20 cellular contexts compared by ENCODE assay signal in genomic region chr5:180136661-180137381, GRCh38.
DNase-seq lines count a peak whose midpoint lies in the region; ATAC-seq and TF ChIP-seq lines count a peak whose summit lies in the region.
"Had no signal": no experiment of that assay in that cellular context is flagged by ENCODE, and none has a peak within 500 bp of the region (broad histone marks: within the 10 kb centered on the region; RNA-seq: fewer than 3 reads in every experiment).

No MANE protein-coding gene starts in this region.

- no peaks in the 10 kb centered on the region for H3K9me3 Mint-ChIP-seq in endodermal cell
- H3K9me3 Mint-ChIP-seq: activated CD8-positive, alpha-beta T cell treated with anti-CD3 and anti-CD28 coated beads for 36 hours; activated T-helper 1 cell treated with anti-CD3 and anti-CD28 coated beads, Interleukin-12 subunit alpha, Interleukin-12 subunit beta, Interleukin-2, Interleukin-4 antibody, amounts not matched to agents 30 ng/mL and 10 ng/mL and 1 ng/mL, durations not matched to agents 14 hours and 24 hours and 36 hours; CD8-positive, alpha-beta T cell; T-helper 1 cell treated with Interleukin-12 subunit alpha and Interleukin-12 subunit beta and Interleukin-4 antibody, amounts not matched to agents 30 μg/mL and 1 μg/mL, for 36 hours had no signal

- H3K27ac Mint-ChIP-seq in endodermal cell, result no peak overlapping the region
- H3K27ac Mint-ChIP-seq: activated CD8-positive, alpha-beta T cell treated with anti-CD3 and anti-CD28 coated beads for 36 hours; activated T-helper 1 cell treated with anti-CD3 and anti-CD28 coated beads, Interleukin-12 subunit alpha, Interleukin-12 subunit beta, Interleukin-2, Interleukin-4 antibody, amounts not matched to agents 30 ng/mL and 10 ng/mL and 1 ng/mL, durations not matched to agents 14 hours and 24 hours and 36 hours; CD8-positive, alpha-beta T cell; T-helper 1 cell treated with Interleukin-12 subunit alpha and Interleukin-12 subunit beta and Interleukin-4 antibody, amounts not matched to agents 30 μg/mL and 1 μg/mL, for 36 hours had no signal

- H3K27ac ChIP-seq in endodermal cell (ENCODE audit: low read depth, low read length), result no peak overlapping the region
- H3K27ac ChIP-seq: epithelial cell of prostate had no signal

- H3K4me3 ChIP-seq in endodermal cell (ENCODE audit: low read length), result no peak overlapping the region

- TF ChIP-seq CTCF in endodermal cell (conservative IDR thresholded peaks at IDR 0.05) (no peak), omental fat pad (IDR thresholded peaks at IDR 0.05) (no peak), GM13976 (IDR thresholded peaks at IDR 0.05; ENCODE audit: borderline replicate concordance, control extremely low read depth, extremely low read depth, insufficient read depth, missing control alignments) (no peak)

- ATAC-seq in omental fat pad (ENCODE audit: low FRiP score) (no peak), HG03521 (IDR thresholded peaks at IDR 0.05; ENCODE audit: unreplicated experiment) (no peak), HG03565 (IDR thresholded peaks at IDR 0.05; ENCODE audit: unreplicated experiment) (no peak)
- ATAC-seq: activated CD8-positive, alpha-beta T cell treated with anti-CD3 and anti-CD28 coated beads for 36 hours; CD8-positive, alpha-beta T cell had no signal

- H3K4me1 Mint-ChIP-seq in endodermal cell, result peaks cover 6% of the 10 kb centered on the region

- no peak overlapping the region for H3K9ac ChIP-seq in endodermal cell (ENCODE audit: extremely low read depth, low read length, poor library complexity, severe bottlenecking)

- H3K4me1 ChIP-seq in endodermal cell (ENCODE audit: control insufficient read depth, insufficient read depth, low read length), result no peaks in the 10 kb centered on the region

- H3K27me3 Mint-ChIP-seq in endodermal cell (ENCODE audit: insufficient read depth), result peaks cover 1% of the 10 kb centered on the region

- H3K4me3 Mint-ChIP-seq in endodermal cell, result no peak overlapping the region
- H3K4me3 Mint-ChIP-seq: activated CD8-positive, alpha-beta T cell treated with anti-CD3 and anti-CD28 coated beads for 36 hours; activated T-helper 1 cell treated with anti-CD3 and anti-CD28 coated beads, Interleukin-12 subunit alpha, Interleukin-12 subunit beta, Interleukin-2, Interleukin-4 antibody, amounts not matched to agents 30 ng/mL and 10 ng/mL and 1 ng/mL, durations not matched to agents 14 hours and 24 hours and 36 hours; CD8-positive, alpha-beta T cell; T-helper 1 cell treated with Interleukin-12 subunit alpha and Interleukin-12 subunit beta and Interleukin-4 antibody, amounts not matched to agents 30 μg/mL and 1 μg/mL, for 36 hours had no signal

- in situ Hi-C loops in GM13976 (cut with MboI; ENCODE audit: low sequenced_read_pairs, unreplicated experiment), result no loop called here

- no peaks in the 10 kb centered on the region for H3K36me3 Mint-ChIP-seq in endodermal cell (ENCODE audit: low read depth)
- H3K36me3 Mint-ChIP-seq: CD8-positive, alpha-beta T cell had no signal

- H3K27me3 ChIP-seq in endodermal cell (ENCODE audit: control insufficient read depth, insufficient read depth, low read length, poor library complexity, severe bottlenecking), result no peaks in the 10 kb centered on the region

- no peaks in the 10 kb centered on the region for H3K9me3 ChIP-seq in endodermal cell (ENCODE audit: control insufficient read depth, low read length)

- DNase-seq in D341Med (ENCODE audit: low spot score) (peak; percentile 21), NCI-H1930 (lab: John Stamatoyannopoulos, UW) (peak; percentile 89 to 91), endodermal cell (peak; percentile 45), omental fat pad (ENCODE audit: low spot score) (peak; percentile 9), GM13976 (ENCODE audit: low spot score) (no peak), cortex of kidney (lab: John Stamatoyannopoulos, UW) (no peak)
- DNase-seq: activated CD8-positive, alpha-beta T cell treated with anti-CD3 and anti-CD28 coated beads for 36 hours; dermis blood vessel endothelial cell; DMS79 treated with DMSO at 0.1 percent for 48 hours; foreskin melanocyte; midbrain; NCI-H1092; NCI-H2081 treated with DMSO at 0.1 percent for 48 hours; NCI-H524 treated with DMSO at 0.1 percent for 48 hours had no signal

- 90% methylated on average over 28 to 37 of the region's 37 CpGs for WGBS in endodermal cell (ENCODE audit: insufficient coverage in 1 of 2, insufficient read length in 1 of 2), 2 experiments

- no peaks in the 10 kb centered on the region for H3K36me3 ChIP-seq in endodermal cell (ENCODE audit: control insufficient read depth, insufficient read depth, low read length)

Comparison
In these comparisons a context has a peak if more than half of its experiments do, and no peak if none do; other contexts are left out.
1. DNase-seq: peak in D341Med (single experiment), NCI-H1930 (2 of 2), endodermal cell (single experiment) and omental fat pad (single experiment); none in GM13976 (single experiment) and cortex of kidney (single experiment).